Comparison of ENCODE assay signal across 1 cellular context in the genomic region with DNA sequence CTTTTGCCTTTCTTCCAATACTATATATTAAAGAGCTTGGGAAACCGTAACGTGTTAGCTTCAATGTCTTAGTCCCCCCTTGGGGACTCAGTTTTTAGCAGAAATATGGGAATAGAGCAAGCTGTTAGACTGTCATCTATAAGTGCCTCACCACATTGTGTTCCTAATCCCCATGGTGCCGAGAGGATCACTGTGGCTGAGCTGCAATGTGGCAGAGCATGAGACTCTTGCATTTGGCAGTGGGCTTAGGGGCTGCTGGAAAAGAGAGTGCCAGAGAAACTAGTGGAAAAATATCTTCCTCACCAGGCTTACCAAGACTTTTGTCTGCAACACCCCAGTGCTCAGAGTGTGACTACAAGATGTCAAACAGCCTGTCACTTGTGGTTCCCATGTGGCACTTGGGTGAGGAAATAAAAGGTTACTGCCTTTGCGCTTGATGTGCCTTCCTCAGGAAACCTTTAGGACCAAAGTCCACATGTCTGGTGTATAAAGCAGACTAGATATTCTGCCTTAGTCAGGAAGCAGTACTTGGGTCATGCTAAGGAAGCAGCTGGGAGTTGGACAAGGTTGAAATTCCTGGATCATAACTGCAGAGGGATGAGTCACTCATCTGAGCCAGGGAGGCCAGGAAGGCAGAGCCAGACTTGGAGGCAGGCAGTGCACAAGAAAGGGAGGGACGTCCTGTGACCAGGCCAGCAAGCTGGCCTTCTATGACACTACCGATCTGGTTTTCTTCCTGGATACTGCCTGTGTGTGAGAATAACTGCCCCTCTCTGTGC.
TF ChIP-seq lines count a peak whose summit lies in the region.

No MANE protein-coding gene starts in this region.

TF ChIP-seq in SK-N-SH, 30 proteins besides CTCF, POLR2A, EP300 and RAD21 (continued from another document):
- TF ChIP-seq RXRA (IDR thresholded peaks at IDR 0.05; ENCODE audit: borderline replicate concordance, low read depth) (peak; percentile 49; the same call in 1 of the 2 replicates), ELF1 (IDR thresholded peaks at IDR 0.05) (peak; percentile 56; the same call in 1 of the 2 replicates), TEAD4 (IDR thresholded peaks at IDR 0.05; ENCODE audit: borderline replicate concordance, insufficient read depth) (peak; percentile 73; the same call in 1 of the 2 replicates), RFX5 (IDR thresholded peaks at IDR 0.05; ENCODE audit: low read length) (no peak), NFIC (IDR thresholded peaks at IDR 0.05; ENCODE audit: borderline replicate concordance) (peak; percentile 84), TCF12 (IDR thresholded peaks at IDR 0.05) (peak; percentile 84), TAF1 (IDR thresholded peaks at IDR 0.05; ENCODE audit: borderline replicate concordance, low read depth, low read length) (no peak), SIN3A (IDR thresholded peaks at IDR 0.05; ENCODE audit: borderline replicate concordance, low read depth, low read length) (no peak)
- TF ChIP-seq, protein P1, sequence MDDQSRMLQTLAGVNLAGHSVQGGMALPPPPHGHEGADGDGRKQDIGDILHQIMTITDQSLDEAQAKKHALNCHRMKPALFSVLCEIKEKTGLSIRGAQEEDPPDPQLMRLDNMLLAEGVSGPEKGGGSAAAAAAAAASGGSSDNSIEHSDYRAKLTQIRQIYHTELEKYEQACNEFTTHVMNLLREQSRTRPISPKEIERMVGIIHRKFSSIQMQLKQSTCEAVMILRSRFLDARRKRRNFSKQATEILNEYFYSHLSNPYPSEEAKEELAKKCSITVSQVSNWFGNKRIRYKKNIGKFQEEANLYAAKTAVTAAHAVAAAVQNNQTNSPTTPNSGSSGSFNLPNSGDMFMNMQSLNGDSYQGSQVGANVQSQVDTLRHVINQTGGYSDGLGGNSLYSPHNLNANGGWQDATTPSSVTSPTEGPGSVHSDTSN (IDR thresholded peaks at IDR 0.05) = peak; percentile 62
- TF ChIP-seq, protein P2, sequence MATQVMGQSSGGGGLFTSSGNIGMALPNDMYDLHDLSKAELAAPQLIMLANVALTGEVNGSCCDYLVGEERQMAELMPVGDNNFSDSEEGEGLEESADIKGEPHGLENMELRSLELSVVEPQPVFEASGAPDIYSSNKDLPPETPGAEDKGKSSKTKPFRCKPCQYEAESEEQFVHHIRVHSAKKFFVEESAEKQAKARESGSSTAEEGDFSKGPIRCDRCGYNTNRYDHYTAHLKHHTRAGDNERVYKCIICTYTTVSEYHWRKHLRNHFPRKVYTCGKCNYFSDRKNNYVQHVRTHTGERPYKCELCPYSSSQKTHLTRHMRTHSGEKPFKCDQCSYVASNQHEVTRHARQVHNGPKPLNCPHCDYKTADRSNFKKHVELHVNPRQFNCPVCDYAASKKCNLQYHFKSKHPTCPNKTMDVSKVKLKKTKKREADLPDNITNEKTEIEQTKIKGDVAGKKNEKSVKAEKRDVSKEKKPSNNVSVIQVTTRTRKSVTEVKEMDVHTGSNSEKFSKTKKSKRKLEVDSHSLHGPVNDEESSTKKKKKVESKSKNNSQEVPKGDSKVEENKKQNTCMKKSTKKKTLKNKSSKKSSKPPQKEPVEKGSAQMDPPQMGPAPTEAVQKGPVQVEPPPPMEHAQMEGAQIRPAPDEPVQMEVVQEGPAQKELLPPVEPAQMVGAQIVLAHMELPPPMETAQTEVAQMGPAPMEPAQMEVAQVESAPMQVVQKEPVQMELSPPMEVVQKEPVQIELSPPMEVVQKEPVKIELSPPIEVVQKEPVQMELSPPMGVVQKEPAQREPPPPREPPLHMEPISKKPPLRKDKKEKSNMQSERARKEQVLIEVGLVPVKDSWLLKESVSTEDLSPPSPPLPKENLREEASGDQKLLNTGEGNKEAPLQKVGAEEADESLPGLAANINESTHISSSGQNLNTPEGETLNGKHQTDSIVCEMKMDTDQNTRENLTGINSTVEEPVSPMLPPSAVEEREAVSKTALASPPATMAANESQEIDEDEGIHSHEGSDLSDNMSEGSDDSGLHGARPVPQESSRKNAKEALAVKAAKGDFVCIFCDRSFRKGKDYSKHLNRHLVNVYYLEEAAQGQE (IDR thresholded peaks at IDR 0.05; ENCODE audit: low read depth, low read length) = 0 out of 2 replicates have a peak, but pooled peaks have one; percentile 10
- TF ChIP-seq, protein P3, sequence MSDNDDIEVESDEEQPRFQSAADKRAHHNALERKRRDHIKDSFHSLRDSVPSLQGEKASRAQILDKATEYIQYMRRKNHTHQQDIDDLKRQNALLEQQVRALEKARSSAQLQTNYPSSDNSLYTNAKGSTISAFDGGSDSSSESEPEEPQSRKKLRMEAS (IDR thresholded peaks at IDR 0.05; ENCODE audit: low read depth) = peak; percentile 58
TF ChIP-seq in SK-N-SH: peak in this region for 11.
